Comparison of ENCODE assay signal across 1 cellular context in the genomic region with DNA sequence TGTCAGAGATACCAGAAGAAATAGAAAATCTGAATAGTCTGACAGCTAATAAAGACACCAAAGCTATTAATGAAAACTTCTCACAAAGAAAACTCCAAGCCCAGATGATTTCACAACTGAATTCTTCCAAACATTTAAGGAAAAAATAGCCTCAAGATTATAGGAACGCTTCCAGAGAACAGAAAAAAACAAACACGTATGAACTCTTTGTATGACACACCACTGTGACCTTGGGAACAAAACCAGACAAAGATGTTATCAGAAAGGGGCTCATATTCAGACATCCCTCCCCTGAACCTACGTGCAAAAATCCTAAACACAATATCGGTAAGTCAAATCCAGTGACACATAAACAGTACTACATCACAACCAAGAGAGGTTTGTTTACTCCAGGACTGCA.
TF ChIP-seq lines count a peak whose summit lies in the region.

No MANE protein-coding gene starts in this region.

TF ChIP-seq in endothelial cell of umbilical vein, 7 proteins besides CTCF, POLR2A, EP300 and RAD21:
- TF ChIP-seq, protein P1, sequence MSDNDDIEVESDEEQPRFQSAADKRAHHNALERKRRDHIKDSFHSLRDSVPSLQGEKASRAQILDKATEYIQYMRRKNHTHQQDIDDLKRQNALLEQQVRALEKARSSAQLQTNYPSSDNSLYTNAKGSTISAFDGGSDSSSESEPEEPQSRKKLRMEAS (IDR thresholded peaks at IDR 0.05; ENCODE audit: insufficient read depth, insufficient read length): no peak
- no peak for TF ChIP-seq FOS (IDR thresholded peaks at IDR 0.05; ENCODE audit: borderline replicate concordance, insufficient read depth, low read length)
- TF ChIP-seq MYC (IDR thresholded peaks at IDR 0.05; ENCODE audit: low read depth, low read length): no peak
- peak; percentile 21 for TF ChIP-seq GATA2 (IDR thresholded peaks at IDR 0.05; ENCODE audit: insufficient read depth, insufficient read length, low read depth, low read length)
